Comparison of ENCODE assay signal across 1 cellular context in genomic region chr5:90529234-90529938, GRCh38.
TF ChIP-seq lines count a peak whose summit lies in the region.

LYSMD3 (minus strand) TSS chr5:90529584; CDS start chr5:90525289, 4,295 bp downstream.

TF ChIP-seq in HepG2, 621 proteins besides CTCF, POLR2A, EP300 and RAD21 (continued from another document and continues in another):
- TF ChIP-seq HINFP (CRISPR knock-in tag; IDR thresholded peaks at IDR 0.05; ENCODE audit: low read depth) (peak; percentile 89), ZNF24 (IDR thresholded peaks at IDR 0.05) (no peak), SMARCE1 (IDR thresholded peaks at IDR 0.05; ENCODE audit: borderline replicate concordance) (no peak), ZBTB37 (CRISPR knock-in tag; IDR thresholded peaks at IDR 0.05) (no peak), ZNF280D (CRISPR knock-in tag; IDR thresholded peaks at IDR 0.05) (peak; percentile 60; the same call in 1 of the 2 replicates), HNRNPUL1 (IDR thresholded peaks at IDR 0.05; ENCODE audit: low read depth, low read length) (no peak), ZNF20 (CRISPR knock-in tag; IDR thresholded peaks at IDR 0.05) (no peak), AHDC1 (CRISPR knock-in tag; IDR thresholded peaks at IDR 0.05; ENCODE audit: borderline replicate concordance) (no peak), TARDBP (CRISPR knock-in tag; IDR thresholded peaks at IDR 0.05) (peak; percentile 51), ZFY (CRISPR knock-in tag; IDR thresholded peaks at IDR 0.05) (peak; percentile 89), MYNN (CRISPR knock-in tag; IDR thresholded peaks at IDR 0.05; ENCODE audit: low read depth) (no peak), MYC (CRISPR knock-in tag; IDR thresholded peaks at IDR 0.05; ENCODE audit: borderline replicate concordance) (peak; percentile 54; the same call in 1 of the 2 replicates), ZNF704 (CRISPR knock-in tag; IDR thresholded peaks at IDR 0.05; ENCODE audit: borderline replicate concordance) (no peak; the same call in 1 of the 2 replicates), ZMYM3 (CRISPR knock-in tag; IDR thresholded peaks at IDR 0.05) (no peak)
- TF ChIP-seq, protein P1, sequence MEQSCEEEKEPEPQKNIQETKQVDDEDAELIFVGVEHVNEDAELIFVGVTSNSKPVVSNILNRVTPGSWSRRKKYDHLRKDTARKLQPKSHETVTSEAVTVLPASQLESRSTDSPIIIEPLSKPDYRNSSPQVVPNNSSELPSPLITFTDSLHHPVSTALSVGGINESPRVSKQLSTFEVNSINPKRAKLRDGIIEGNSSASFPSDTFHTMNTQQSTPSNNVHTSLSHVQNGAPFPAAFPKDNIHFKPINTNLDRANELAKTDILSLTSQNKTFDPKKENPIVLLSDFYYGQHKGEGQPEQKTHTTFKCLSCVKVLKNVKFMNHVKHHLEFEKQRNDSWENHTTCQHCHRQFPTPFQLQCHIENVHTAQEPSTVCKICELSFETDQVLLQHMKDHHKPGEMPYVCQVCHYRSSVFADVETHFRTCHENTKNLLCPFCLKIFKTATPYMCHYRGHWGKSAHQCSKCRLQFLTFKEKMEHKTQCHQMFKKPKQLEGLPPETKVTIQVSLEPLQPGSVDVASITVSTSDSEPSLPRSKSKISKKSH (CRISPR knock-in tag; IDR thresholded peaks at IDR 0.05; ENCODE audit: borderline replicate concordance), result peak; percentile 83; the same call in 1 of the 2 replicates
- TF ChIP-seq, protein P2, sequence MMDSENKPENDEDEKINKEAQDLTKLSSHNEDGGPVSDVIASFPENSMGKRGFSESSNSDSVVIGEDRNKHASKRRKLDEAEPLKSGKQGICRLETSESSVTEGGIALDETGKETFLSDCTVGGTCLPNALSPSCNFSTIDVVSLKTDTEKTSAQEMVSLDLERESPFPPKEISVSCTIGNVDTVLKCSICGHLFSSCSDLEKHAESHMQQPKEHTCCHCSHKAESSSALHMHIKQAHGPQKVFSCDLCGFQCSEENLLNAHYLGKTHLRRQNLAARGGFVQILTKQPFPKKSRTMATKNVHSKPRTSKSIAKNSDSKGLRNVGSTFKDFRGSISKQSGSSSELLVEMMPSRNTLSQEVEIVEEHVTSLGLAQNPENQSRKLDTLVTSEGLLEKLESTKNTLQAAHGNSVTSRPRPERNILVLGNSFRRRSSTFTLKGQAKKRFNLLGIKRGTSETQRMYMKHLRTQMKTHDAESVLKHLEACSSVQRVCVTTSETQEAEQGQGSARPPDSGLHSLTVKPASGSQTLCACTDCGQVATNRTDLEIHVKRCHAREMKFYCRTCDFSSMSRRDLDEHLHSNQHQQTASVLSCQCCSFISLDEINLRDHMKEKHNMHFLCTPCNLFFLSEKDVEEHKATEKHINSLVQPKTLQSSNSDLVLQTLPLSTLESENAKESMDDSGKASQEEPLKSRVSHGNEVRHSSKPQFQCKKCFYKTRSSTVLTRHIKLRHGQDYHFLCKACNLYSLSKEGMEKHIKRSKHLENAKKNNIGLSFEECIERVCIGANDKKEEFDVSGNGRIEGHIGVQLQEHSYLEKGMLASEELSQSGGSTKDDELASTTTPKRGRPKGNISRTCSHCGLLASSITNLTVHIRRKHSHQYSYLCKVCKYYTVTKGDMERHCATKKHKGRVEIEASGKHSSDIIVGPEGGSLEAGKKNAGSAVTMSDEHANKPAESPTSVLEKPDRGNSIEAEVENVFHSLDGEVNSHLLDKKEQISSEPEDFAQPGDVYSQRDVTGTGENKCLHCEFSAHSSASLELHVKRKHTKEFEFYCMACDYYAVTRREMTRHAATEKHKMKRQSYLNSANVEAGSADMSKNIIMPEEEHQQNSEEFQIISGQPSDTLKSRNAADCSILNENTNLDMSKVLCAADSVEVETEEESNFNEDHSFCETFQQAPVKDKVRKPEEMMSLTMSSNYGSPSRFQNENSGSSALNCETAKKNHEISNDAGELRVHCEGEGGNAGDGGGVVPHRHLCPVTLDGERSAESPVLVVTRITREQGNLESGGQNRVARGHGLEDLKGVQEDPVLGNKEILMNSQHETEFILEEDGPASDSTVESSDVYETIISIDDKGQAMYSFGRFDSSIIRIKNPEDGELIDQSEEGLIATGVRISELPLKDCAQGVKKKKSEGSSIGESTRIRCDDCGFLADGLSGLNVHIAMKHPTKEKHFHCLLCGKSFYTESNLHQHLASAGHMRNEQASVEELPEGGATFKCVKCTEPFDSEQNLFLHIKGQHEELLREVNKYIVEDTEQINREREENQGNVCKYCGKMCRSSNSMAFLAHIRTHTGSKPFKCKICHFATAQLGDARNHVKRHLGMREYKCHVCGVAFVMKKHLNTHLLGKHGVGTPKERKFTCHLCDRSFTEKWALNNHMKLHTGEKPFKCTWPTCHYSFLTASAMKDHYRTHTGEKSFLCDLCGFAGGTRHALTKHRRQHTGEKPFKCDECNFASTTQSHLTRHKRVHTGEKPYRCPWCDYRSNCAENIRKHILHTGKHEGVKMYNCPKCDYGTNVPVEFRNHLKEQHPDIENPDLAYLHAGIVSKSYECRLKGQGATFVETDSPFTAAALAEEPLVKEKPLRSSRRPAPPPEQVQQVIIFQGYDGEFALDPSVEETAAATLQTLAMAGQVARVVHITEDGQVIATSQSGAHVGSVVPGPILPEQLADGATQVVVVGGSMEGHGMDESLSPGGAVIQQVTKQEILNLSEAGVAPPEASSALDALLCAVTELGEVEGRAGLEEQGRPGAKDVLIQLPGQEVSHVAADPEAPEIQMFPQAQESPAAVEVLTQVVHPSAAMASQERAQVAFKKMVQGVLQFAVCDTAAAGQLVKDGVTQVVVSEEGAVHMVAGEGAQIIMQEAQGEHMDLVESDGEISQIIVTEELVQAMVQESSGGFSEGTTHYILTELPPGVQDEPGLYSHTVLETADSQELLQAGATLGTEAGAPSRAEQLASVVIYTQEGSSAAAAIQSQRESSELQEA (CRISPR knock-in tag; IDR thresholded peaks at IDR 0.05; ENCODE audit: not compliant biosample characterization), result no peak
- TF ChIP-seq, protein P3, sequence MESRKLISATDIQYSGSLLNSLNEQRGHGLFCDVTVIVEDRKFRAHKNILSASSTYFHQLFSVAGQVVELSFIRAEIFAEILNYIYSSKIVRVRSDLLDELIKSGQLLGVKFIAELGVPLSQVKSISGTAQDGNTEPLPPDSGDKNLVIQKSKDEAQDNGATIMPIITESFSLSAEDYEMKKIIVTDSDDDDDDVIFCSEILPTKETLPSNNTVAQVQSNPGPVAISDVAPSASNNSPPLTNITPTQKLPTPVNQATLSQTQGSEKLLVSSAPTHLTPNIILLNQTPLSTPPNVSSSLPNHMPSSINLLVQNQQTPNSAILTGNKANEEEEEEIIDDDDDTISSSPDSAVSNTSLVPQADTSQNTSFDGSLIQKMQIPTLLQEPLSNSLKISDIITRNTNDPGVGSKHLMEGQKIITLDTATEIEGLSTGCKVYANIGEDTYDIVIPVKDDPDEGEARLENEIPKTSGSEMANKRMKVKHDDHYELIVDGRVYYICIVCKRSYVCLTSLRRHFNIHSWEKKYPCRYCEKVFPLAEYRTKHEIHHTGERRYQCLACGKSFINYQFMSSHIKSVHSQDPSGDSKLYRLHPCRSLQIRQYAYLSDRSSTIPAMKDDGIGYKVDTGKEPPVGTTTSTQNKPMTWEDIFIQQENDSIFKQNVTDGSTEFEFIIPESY (CRISPR knock-in tag; IDR thresholded peaks at IDR 0.05), result 0 out of 2 replicates have a peak, but pooled peaks have one; percentile 6
- TF ChIP-seq, protein P4, sequence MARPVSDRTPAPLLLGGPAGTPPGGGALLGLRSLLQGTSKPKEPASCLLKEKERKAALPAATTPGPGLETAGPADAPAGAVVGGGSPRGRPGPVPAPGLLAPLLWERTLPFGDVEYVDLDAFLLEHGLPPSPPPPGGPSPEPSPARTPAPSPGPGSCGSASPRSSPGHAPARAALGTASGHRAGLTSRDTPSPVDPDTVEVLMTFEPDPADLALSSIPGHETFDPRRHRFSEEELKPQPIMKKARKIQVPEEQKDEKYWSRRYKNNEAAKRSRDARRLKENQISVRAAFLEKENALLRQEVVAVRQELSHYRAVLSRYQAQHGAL (CRISPR knock-in tag; IDR thresholded peaks at IDR 0.05; ENCODE audit: not compliant biosample characterization), result no peak
- TF ChIP-seq, protein P5, sequence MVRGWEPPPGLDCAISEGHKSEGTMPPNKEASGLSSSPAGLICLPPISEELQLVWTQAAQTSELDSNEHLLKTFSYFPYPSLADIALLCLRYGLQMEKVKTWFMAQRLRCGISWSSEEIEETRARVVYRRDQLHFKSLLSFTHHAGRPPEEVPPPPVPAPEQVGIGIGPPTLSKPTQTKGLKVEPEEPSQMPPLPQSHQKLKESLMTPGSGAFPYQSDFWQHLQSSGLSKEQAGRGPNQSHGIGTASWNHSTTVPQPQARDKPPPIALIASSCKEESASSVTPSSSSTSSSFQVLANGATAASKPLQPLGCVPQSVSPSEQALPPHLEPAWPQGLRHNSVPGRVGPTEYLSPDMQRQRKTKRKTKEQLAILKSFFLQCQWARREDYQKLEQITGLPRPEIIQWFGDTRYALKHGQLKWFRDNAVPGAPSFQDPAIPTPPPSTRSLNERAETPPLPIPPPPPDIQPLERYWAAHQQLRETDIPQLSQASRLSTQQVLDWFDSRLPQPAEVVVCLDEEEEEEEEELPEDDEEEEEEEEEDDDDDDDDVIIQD (CRISPR knock-in tag; IDR thresholded peaks at IDR 0.05; ENCODE audit: low read depth), result peak; percentile 35; the same call in 1 of the 2 replicates
